Comparison of ENCODE assay signal across 1 cellular context in genomic region chr22:29766632-29767288, GRCh38.
TF ChIP-seq lines count a peak whose summit lies in the region.

A gene with protein sequence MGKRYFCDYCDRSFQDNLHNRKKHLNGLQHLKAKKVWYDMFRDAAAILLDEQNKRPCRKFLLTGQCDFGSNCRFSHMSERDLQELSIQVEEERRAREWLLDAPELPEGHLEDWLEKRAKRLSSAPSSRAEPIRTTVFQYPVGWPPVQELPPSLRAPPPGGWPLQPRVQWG (minus strand): TSS chr22:29767007. CDS start chr22:29748544, 18,463 bp downstream.

TF ChIP-seq in K562, 482 proteins besides CTCF, POLR2A, EP300 and RAD21 (continued from another document and continues in another):
- TF ChIP-seq RREB1 (CRISPR knock-in tag; IDR thresholded peaks at IDR 0.05) (no peak), ZBTB5 (IDR thresholded peaks at IDR 0.05) (no peak), MYC (IDR thresholded peaks at IDR 0.05; ENCODE audit: low read depth, low read length) (no peak), MYC (CRISPR knock-in tag; IDR thresholded peaks at IDR 0.05; ENCODE audit: borderline replicate concordance, low read depth) (no peak), NR4A1 (CRISPR knock-in tag; IDR thresholded peaks at IDR 0.05) (no peak), NR4A1 (tag; IDR thresholded peaks at IDR 0.05) (no peak), ZFP36 (IDR thresholded peaks at IDR 0.05; ENCODE audit: low read depth, low read length, partially characterized antibody) (no peak), FUS (optimal IDR thresholded peaks at IDR 0.05; ENCODE audit: low read depth, low read length) (no peak), ZNF184 (CRISPR knock-in tag; IDR thresholded peaks at IDR 0.05) (no peak), ZBTB17 (CRISPR knock-in tag; IDR thresholded peaks at IDR 0.05) (no peak), CLOCK (CRISPR knock-in tag; IDR thresholded peaks at IDR 0.05; ENCODE audit: borderline replicate concordance) (no peak), ETV6 (IDR thresholded peaks at IDR 0.05; ENCODE audit: borderline replicate concordance in 1 of 2, low read depth in 2 of 2, low read length in 1 of 2) (no peak), ETV6 (CRISPR knock-in tag; IDR thresholded peaks at IDR 0.05; ENCODE audit: borderline replicate concordance) (no peak), ZNF311 (CRISPR knock-in tag; IDR thresholded peaks at IDR 0.05) (0 out of 2 replicates have a peak, but pooled peaks have one; percentile 37), HLTF (IDR thresholded peaks at IDR 0.05) (no peak), RBM22 (IDR thresholded peaks at IDR 0.05; ENCODE audit: low read depth, low read length, poor library complexity, severe bottlenecking) (no peak), SIRT6 (IDR thresholded peaks at IDR 0.05; ENCODE audit: low read depth, low read length) (no peak), MAZ (CRISPR knock-in tag; conservative IDR thresholded peaks at IDR 0.05 in 1 of 2, IDR thresholded peaks at IDR 0.05 in 1 of 2) (0 out of 4 replicates have a peak, but pooled peaks of 1 of the 2 experiments have one; percentile 18), NEUROD1 (IDR thresholded peaks at IDR 0.05; ENCODE audit: borderline replicate concordance, low read depth, low read length, partially characterized antibody) (no peak), MXI1 (IDR thresholded peaks at IDR 0.05; ENCODE audit: low read depth, low read length) (no peak), PTRF (tag; IDR thresholded peaks at IDR 0.05) (no peak), C11orf30 (IDR thresholded peaks at IDR 0.05; ENCODE audit: low read depth) (no peak), EWSR1 (IDR thresholded peaks at IDR 0.05; ENCODE audit: borderline replicate concordance, low read depth, partially characterized antibody) (no peak), ZNF197 (CRISPR knock-in tag; IDR thresholded peaks at IDR 0.05; ENCODE audit: low read depth) (0 out of 2 replicates have a peak, but pooled peaks have one; percentile 75), BCOR (IDR thresholded peaks at IDR 0.05) (no peak), THAP7 (CRISPR knock-in tag; IDR thresholded peaks at IDR 0.05) (no peak), KDM1A (IDR thresholded peaks at IDR 0.05) (no peak), ZNF583 (CRISPR knock-in tag; IDR thresholded peaks at IDR 0.05) (no peak), ZNF212 (CRISPR knock-in tag; IDR thresholded peaks at IDR 0.05) (no peak), HDAC1 (IDR thresholded peaks at IDR 0.05) (0 out of 4 replicates have a peak, but pooled peaks of 1 of the 2 experiments have one; percentile 38), RBM17 (IDR thresholded peaks at IDR 0.05; ENCODE audit: borderline replicate concordance, low read depth, low read length) (no peak), ELF1 (tag; IDR thresholded peaks at IDR 0.05) (peak; percentile 63; the same call in 1 of the 2 replicates), MITF (IDR thresholded peaks at IDR 0.05) (no peak)
- TF ChIP-seq, protein P1, sequence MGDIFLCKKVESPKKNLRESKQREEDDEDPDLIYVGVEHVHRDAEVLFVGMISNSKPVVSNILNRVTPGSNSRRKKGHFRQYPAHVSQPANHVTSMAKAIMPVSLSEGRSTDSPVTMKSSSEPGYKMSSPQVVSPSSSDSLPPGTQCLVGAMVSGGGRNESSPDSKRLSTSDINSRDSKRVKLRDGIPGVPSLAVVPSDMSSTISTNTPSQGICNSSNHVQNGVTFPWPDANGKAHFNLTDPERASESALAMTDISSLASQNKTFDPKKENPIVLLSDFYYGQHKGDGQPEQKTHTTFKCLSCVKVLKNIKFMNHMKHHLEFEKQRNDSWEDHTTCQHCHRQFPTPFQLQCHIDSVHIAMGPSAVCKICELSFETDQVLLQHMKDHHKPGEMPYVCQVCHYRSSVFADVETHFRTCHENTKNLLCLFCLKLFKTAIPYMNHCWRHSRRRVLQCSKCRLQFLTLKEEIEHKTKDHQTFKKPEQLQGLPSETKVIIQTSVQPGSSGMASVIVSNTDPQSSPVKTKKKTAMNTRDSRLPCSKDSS (IDR thresholded peaks at IDR 0.05; ENCODE audit: low read depth, partially characterized antibody) = no peak
- TF ChIP-seq, protein P2, sequence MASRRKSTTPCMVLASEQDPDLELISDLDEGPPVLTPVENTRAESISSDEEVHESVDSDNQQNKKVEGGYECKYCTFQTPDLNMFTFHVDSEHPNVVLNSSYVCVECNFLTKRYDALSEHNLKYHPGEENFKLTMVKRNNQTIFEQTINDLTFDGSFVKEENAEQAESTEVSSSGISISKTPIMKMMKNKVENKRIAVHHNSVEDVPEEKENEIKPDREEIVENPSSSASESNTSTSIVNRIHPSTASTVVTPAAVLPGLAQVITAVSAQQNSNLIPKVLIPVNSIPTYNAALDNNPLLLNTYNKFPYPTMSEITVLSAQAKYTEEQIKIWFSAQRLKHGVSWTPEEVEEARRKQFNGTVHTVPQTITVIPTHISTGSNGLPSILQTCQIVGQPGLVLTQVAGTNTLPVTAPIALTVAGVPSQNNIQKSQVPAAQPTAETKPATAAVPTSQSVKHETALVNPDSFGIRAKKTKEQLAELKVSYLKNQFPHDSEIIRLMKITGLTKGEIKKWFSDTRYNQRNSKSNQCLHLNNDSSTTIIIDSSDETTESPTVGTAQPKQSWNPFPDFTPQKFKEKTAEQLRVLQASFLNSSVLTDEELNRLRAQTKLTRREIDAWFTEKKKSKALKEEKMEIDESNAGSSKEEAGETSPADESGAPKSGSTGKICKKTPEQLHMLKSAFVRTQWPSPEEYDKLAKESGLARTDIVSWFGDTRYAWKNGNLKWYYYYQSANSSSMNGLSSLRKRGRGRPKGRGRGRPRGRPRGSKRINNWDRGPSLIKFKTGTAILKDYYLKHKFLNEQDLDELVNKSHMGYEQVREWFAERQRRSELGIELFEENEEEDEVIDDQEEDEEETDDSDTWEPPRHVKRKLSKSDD (conservative IDR thresholded peaks at IDR 0.05; ENCODE audit: low read length) = no peak
- TF ChIP-seq, protein P3, sequence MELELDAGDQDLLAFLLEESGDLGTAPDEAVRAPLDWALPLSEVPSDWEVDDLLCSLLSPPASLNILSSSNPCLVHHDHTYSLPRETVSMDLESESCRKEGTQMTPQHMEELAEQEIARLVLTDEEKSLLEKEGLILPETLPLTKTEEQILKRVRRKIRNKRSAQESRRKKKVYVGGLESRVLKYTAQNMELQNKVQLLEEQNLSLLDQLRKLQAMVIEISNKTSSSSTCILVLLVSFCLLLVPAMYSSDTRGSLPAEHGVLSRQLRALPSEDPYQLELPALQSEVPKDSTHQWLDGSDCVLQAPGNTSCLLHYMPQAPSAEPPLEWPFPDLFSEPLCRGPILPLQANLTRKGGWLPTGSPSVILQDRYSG (tag; conservative IDR thresholded peaks at IDR 0.05; ENCODE audit: low read depth) = no peak
- TF ChIP-seq, protein P4, sequence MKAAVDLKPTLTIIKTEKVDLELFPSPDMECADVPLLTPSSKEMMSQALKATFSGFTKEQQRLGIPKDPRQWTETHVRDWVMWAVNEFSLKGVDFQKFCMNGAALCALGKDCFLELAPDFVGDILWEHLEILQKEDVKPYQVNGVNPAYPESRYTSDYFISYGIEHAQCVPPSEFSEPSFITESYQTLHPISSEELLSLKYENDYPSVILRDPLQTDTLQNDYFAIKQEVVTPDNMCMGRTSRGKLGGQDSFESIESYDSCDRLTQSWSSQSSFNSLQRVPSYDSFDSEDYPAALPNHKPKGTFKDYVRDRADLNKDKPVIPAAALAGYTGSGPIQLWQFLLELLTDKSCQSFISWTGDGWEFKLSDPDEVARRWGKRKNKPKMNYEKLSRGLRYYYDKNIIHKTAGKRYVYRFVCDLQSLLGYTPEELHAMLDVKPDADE (conservative IDR thresholded peaks at IDR 0.05; ENCODE audit: control insufficient read depth, low read depth, low read length) = peak; percentile 86
- TF ChIP-seq, protein P5, sequence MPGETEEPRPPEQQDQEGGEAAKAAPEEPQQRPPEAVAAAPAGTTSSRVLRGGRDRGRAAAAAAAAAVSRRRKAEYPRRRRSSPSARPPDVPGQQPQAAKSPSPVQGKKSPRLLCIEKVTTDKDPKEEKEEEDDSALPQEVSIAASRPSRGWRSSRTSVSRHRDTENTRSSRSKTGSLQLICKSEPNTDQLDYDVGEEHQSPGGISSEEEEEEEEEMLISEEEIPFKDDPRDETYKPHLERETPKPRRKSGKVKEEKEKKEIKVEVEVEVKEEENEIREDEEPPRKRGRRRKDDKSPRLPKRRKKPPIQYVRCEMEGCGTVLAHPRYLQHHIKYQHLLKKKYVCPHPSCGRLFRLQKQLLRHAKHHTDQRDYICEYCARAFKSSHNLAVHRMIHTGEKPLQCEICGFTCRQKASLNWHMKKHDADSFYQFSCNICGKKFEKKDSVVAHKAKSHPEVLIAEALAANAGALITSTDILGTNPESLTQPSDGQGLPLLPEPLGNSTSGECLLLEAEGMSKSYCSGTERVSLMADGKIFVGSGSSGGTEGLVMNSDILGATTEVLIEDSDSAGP (CRISPR knock-in tag; IDR thresholded peaks at IDR 0.05) = no peak
